ENCODE assay signal across 1 cellular context in genomic region chr16:11915644-11916523, GRCh38.
A peak's percentile ranks its signal among the peaks of the same experiment; 100 is the strongest.
TF ChIP-seq lines count a peak whose summit lies in the region.

GSPT1 (minus strand) TSS chr16:11915956; CDS start chr16:11915720, 236 bp downstream.

TF ChIP-seq in SK-N-SH, 30 proteins besides CTCF, POLR2A, EP300 and RAD21 (continued from another document):
- TF ChIP-seq, protein P1, sequence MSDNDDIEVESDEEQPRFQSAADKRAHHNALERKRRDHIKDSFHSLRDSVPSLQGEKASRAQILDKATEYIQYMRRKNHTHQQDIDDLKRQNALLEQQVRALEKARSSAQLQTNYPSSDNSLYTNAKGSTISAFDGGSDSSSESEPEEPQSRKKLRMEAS (IDR thresholded peaks at IDR 0.05; ENCODE audit: low read depth), result peak; percentile 88; the same call in 1 of the 2 replicates
- peak; percentile 34; the same call in 1 of the 2 replicates for TF ChIP-seq RXRA (IDR thresholded peaks at IDR 0.05; ENCODE audit: borderline replicate concordance, low read depth)
- TF ChIP-seq SIN3A (IDR thresholded peaks at IDR 0.05; ENCODE audit: borderline replicate concordance, low read depth, low read length), result peak; percentile 82; the same call in 1 of the 2 replicates
- peak; percentile 83 for TF ChIP-seq POLR2AphosphoS5 (IDR thresholded peaks at IDR 0.05; ENCODE audit: low read depth, low read length)
- no peak; the same call in 1 of the 2 replicates for TF ChIP-seq RCOR1 (IDR thresholded peaks at IDR 0.05; ENCODE audit: low read length)
- peak; percentile 79 for TF ChIP-seq TAF1 (IDR thresholded peaks at IDR 0.05; ENCODE audit: borderline replicate concordance, low read depth, low read length)
- TF ChIP-seq ELF1 (IDR thresholded peaks at IDR 0.05), result peak; percentile 97
- TF ChIP-seq RFX5 (IDR thresholded peaks at IDR 0.05; ENCODE audit: low read length), result no peak
- TF ChIP-seq, protein P2, sequence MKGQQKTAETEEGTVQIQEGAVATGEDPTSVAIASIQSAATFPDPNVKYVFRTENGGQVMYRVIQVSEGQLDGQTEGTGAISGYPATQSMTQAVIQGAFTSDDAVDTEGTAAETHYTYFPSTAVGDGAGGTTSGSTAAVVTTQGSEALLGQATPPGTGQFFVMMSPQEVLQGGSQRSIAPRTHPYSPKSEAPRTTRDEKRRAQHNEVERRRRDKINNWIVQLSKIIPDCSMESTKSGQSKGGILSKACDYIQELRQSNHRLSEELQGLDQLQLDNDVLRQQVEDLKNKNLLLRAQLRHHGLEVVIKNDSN (IDR thresholded peaks at IDR 0.05; ENCODE audit: borderline replicate concordance, low read depth), result peak; percentile 39; the same call in 1 of the 2 replicates
- TF ChIP-seq NFIC (IDR thresholded peaks at IDR 0.05; ENCODE audit: borderline replicate concordance), result peak; percentile 41; the same call in 1 of the 2 replicates
- no peak for TF ChIP-seq NRF1 (IDR thresholded peaks at IDR 0.05; ENCODE audit: low read depth, low read length)
- TF ChIP-seq, protein P3, sequence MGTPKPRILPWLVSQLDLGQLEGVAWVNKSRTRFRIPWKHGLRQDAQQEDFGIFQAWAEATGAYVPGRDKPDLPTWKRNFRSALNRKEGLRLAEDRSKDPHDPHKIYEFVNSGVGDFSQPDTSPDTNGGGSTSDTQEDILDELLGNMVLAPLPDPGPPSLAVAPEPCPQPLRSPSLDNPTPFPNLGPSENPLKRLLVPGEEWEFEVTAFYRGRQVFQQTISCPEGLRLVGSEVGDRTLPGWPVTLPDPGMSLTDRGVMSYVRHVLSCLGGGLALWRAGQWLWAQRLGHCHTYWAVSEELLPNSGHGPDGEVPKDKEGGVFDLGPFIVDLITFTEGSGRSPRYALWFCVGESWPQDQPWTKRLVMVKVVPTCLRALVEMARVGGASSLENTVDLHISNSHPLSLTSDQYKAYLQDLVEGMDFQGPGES (IDR thresholded peaks at IDR 0.05; ENCODE audit: low read depth, low read length), result no peak
- peak; percentile 81 for TF ChIP-seq GABPA (IDR thresholded peaks at IDR 0.05; ENCODE audit: low read depth)
- TF ChIP-seq FOXM1 (IDR thresholded peaks at IDR 0.05; ENCODE audit: low read depth), result no peak
- peak; percentile 37; the same call in 1 of the 2 replicates for TF ChIP-seq TCF12 (IDR thresholded peaks at IDR 0.05)
